ENCODE assay signal across 36 cellular contexts in genomic region chr11:119410501-119410900, GRCh38. TPM values are rescaled to one million over a fixed set of nuclear protein-coding genes. Genes with fewer than 3 reads are reported as not detected.
"Had no signal": no experiment of that assay in that cellular context is flagged by ENCODE, and none has a peak within 500 bp of the region (broad histone marks: within the 10 kb centered on the region; RNA-seq: fewer than 3 reads in every experiment).

No MANE protein-coding gene starts in this region.

- H3K27ac ChIP-seq: adrenal gland, body of pancreas, brain microvascular endothelial cell, breast epithelium, cardiac muscle cell, VCaP had no signal

- ATAC-seq: activated CD8-positive, alpha-beta T cell treated with anti-CD3 and anti-CD28 coated beads for 36 hours; activated naive CD4-positive, alpha-beta T cell treated with anti-CD3 and anti-CD28 coated beads, Interleukin-2, amount 50 U/mL, for 72 hours; activated T-cell treated with anti-CD3 and anti-CD28 coated beads, Interleukin-2, amount 50 U/mL, for 4 hours; activated T-cell treated with anti-CD3 and anti-CD28 coated beads, Interleukin-2, amount 50 U/mL, for 72 hours; activated T-helper 17 cell treated with anti-CD3 and anti-CD28 coated beads, Interleukin-2, amount 50 U/mL, for 72 hours; body of pancreas; T-cell; T-helper 17 cell had no signal

- H3K4me1 ChIP-seq: adrenal gland, body of pancreas, breast epithelium had no signal

- H3K27me3 ChIP-seq: adrenal gland, body of pancreas, brain microvascular endothelial cell, breast epithelium, cardiac muscle cell had no signal

- DNase-seq: activated B cell treated with CpG ODN at 0.5 μM for 24 hours; activated CD4-positive, alpha-beta memory T cell treated with anti-CD3 and anti-CD28 coated beads for 36 hours; activated CD4-positive, alpha-beta T cell treated with anti-CD3 and anti-CD28 coated beads for 4 hours; activated CD4-positive, alpha-beta T cell treated with anti-CD3 and anti-CD28 coated beads, Interleukin-2, amount 10 ng/mL, durations not matched to agents 24 days and 14 days; activated CD4-positive, alpha-beta T cell treated with anti-CD3 and anti-CD28 coated beads, Interleukin-2, amount 50 U/mL, for 1 hour; activated CD4-positive, alpha-beta T cell treated with anti-CD3 and anti-CD28 coated beads, Interleukin-2, amount 50 U/mL, for 4 hours; activated CD4-positive, CD25-positive, alpha-beta regulatory T cell treated with anti-CD3 and anti-CD28 coated beads, Interleukin-2, amount 50 U/mL, for 72 hours; activated CD8-positive, alpha-beta memory T cell treated with anti-CD3 and anti-CD28 coated beads, Interleukin-2, amount 50 U/mL, for 4 hours; activated CD8-positive, alpha-beta T cell treated with anti-CD3 and anti-CD28 coated beads for 36 hours; activated effector memory CD4-positive, alpha-beta T cell treated with anti-CD3 and anti-CD28 coated beads, Interleukin-2, amount 50 U/mL, for 16 hours; activated gamma-delta T cell treated with Interleukin-2 at 50 U/mL for 16 hours; activated naive CD4-positive, alpha-beta T cell; activated naive CD4-positive, alpha-beta T cell treated with anti-CD3 and anti-CD28 coated beads for 36 hours; activated naive CD4-positive, alpha-beta T cell treated with anti-CD3 and anti-CD28 coated beads, Interleukin-2, amount 50 U/mL, for 16 hours; activated naive CD8-positive, alpha-beta T cell treated with anti-CD3 and anti-CD28 coated beads for 36 hours; activated T-cell treated with anti-CD3 and anti-CD28 coated beads for 4 hours; activated T-cell treated with anti-CD3 and anti-CD28 coated beads, Interleukin-2, amount 50 U/mL, for 1 hour; activated T-cell treated with anti-CD3 and anti-CD28 coated beads, Interleukin-2, amount 50 U/mL, for 4 hours; activated T-cell treated with anti-CD3 and anti-CD28 coated beads, Interleukin-2, amount 50 U/mL, for 72 hours; adrenal gland; amniotic stem cell; aorta; body of pancreas; brain microvascular endothelial cell; caudate nucleus; cerebellar nuclear complex; T-cell; T-helper 17 cell; T-helper 9 cell had no signal

- H3K36me3 ChIP-seq: adrenal gland, brain microvascular endothelial cell, breast epithelium, cardiac muscle cell had no signal

- H3K4me3 ChIP-seq: adrenal gland, body of pancreas, breast epithelium, cardiac muscle cell had no signal

- FAIRE-seq: astrocyte, TTC549 had no signal

- H3K9me3 ChIP-seq: adrenal gland, body of pancreas, breast epithelium had no signal

RNA-seq across cellular contexts. Expression of gene THY1, which starts 12.5 kb away (rescaled TPM):
- total RNA-seq: activated B cell treated with CpG ODN at 0.5 μM for 24 hours; activated naive CD4-positive, alpha-beta T cell treated with anti-CD3 and anti-CD28 coated beads, Interleukin-2, amount 50 U/mL, for 72 hours had no signal
